ENCODE assay signal across 29 cellular contexts in genomic region chr1:57879700-57880099, GRCh38.
"Had no signal": no experiment of that assay in that cellular context is flagged by ENCODE, and none has a peak within 500 bp of the region (broad histone marks: within the 10 kb centered on the region; RNA-seq: fewer than 3 reads in every experiment).

No MANE protein-coding gene starts in this region.

- H3K9ac ChIP-seq: parathyroid adenoma had no signal

- H2AFZ ChIP-seq: parathyroid adenoma had no signal

- ATAC-seq: naive thymus-derived CD4-positive, alpha-beta T cell; natural killer cell; psoas muscle; right cardiac atrium; sciatic nerve had no signal

- H3K27me3 Mint-ChIP-seq: stimulated activated naive B cell treated with anti-CD40 and anti-IgM and Interleukin-4, amounts not matched to agents 10 μg/mL and 1 μg/mL and 100 μg/mL, for 72 hours had no signal

- H3K27ac ChIP-seq: ovary, parathyroid adenoma, psoas muscle, skin epidermis, spleen, stomach, thoracic aorta, thyroid gland, tibial nerve, upper lobe of left lung, vagina had no signal

- H3K4me1 Mint-ChIP-seq: naive thymus-derived CD4-positive, alpha-beta T cell; natural killer cell; nephron; stimulated activated naive B cell treated with anti-CD40 and anti-IgM and Interleukin-4, amounts not matched to agents 10 μg/mL and 1 μg/mL and 100 μg/mL, for 72 hours had no signal

- H3K9me3 Mint-ChIP-seq: natural killer cell; nephron; stimulated activated naive B cell treated with anti-CD40 and anti-IgM and Interleukin-4, amounts not matched to agents 10 μg/mL and 1 μg/mL and 100 μg/mL, for 72 hours; stimulated activated naive CD8-positive, alpha-beta T cell treated with anti-CD3 and anti-CD28 coated beads, Interleukin-15, Interleukin-2, amounts not matched to agents 100 ng/mL and 50 ng/mL, for 24 hours had no signal

- H3K36me3 ChIP-seq: ovary, spleen, stomach, thoracic aorta, thyroid gland, tibial nerve, upper lobe of left lung, vagina had no signal

- H3K27me3 ChIP-seq: ovary, spleen, stomach, thyroid gland, tibial nerve, upper lobe of left lung, vagina had no signal

- H3K4me1 ChIP-seq: parathyroid adenoma, psoas muscle, spleen, stomach, thyroid gland, tibial nerve, upper lobe of left lung, vagina had no signal

- H3K4me3 Mint-ChIP-seq: naive thymus-derived CD4-positive, alpha-beta T cell; natural killer cell; nephron; stimulated activated naive B cell treated with anti-CD40 and anti-IgM and Interleukin-4, amounts not matched to agents 10 μg/mL and 1 μg/mL and 100 μg/mL, for 72 hours; stimulated activated naive CD8-positive, alpha-beta T cell treated with anti-CD3 and anti-CD28 coated beads, Interleukin-15, Interleukin-2, amounts not matched to agents 100 ng/mL and 50 ng/mL, for 24 hours had no signal

- H3K36me3 Mint-ChIP-seq: naive thymus-derived CD4-positive, alpha-beta T cell; natural killer cell; stimulated activated naive B cell treated with anti-CD40 and anti-IgM and Interleukin-4, amounts not matched to agents 10 μg/mL and 1 μg/mL and 100 μg/mL, for 72 hours had no signal

- H3K79me2 ChIP-seq: parathyroid adenoma had no signal

- DNase-seq: naive thymus-derived CD4-positive, alpha-beta T cell; natural killer cell; occipital lobe; ovary; posterior cingulate gyrus; psoas muscle; right cardiac atrium; spleen; stimulated activated CD4-positive, alpha-beta T cell treated with anti-CD3 and anti-CD28 coated beads, Interleukin-12 subunit alpha, Interleukin-12 subunit beta, amount 100 ng/mL, for 4 hours; stimulated activated CD4-positive, alpha-beta T cell treated with anti-CD3 and anti-CD28 coated beads, Interleukin-1b, Interleukin-23, amount 100 ng/mL, for 48 hours; stimulated activated CD4-positive, alpha-beta T cell treated with anti-CD3 and anti-CD28 coated beads, Interleukin-4, amount 100 ng/mL, for 1 hour; stimulated activated CD4-positive, alpha-beta T cell treated with anti-CD3 and anti-CD28 coated beads, Interleukin-4, amount 100 ng/mL, for 4 hours; stimulated activated CD8-positive, alpha-beta memory T cell treated with anti-CD3 and anti-CD28 coated beads, Interleukin-4, amount 100 ng/mL, for 48 hours; stimulated activated naive B cell treated with anti-CD40 and anti-IgM and Interleukin-4, amounts not matched to agents 10 μg/mL and 1 μg/mL and 100 μg/mL, for 72 hours; stimulated activated naive CD4-positive, alpha-beta T cell treated with Interleukin-2 at 50 U/mL for 16 hours; stomach; thyroid gland; trophoblast cell; upper lobe of left lung had no signal

- H3K27ac Mint-ChIP-seq: naive thymus-derived CD4-positive, alpha-beta T cell; natural killer cell; nephron; progenitor cell of endocrine pancreas; stimulated activated naive B cell treated with anti-CD40 and anti-IgM and Interleukin-4, amounts not matched to agents 10 μg/mL and 1 μg/mL and 100 μg/mL, for 72 hours; stimulated activated naive CD8-positive, alpha-beta T cell treated with anti-CD3 and anti-CD28 coated beads, Interleukin-15, Interleukin-2, amounts not matched to agents 100 ng/mL and 50 ng/mL, for 24 hours had no signal

- H3K9me3 ChIP-seq: ovary, psoas muscle, spleen, stomach, thoracic aorta, thyroid gland, tibial nerve, upper lobe of left lung, vagina had no signal

- H3K4me3 ChIP-seq: ovary, psoas muscle, skin epidermis, smooth muscle cell, spleen, stomach, thoracic aorta, thyroid gland, tibial nerve, upper lobe of left lung, vagina had no signal

- H3K4me2 ChIP-seq: smooth muscle cell had no signal
